13 cellular contexts compared by ENCODE assay signal in genomic region chr2:134257965-134258683, GRCh38. TPM values are rescaled to one million over a fixed set of nuclear protein-coding genes. Genes with fewer than 3 reads are reported as not detected.
A peak's percentile ranks its signal among the peaks of the same experiment; 100 is the strongest.
DNase-seq lines count a peak whose midpoint lies in the region; ATAC-seq and TF ChIP-seq lines count a peak whose summit lies in the region.
"Had no signal": no experiment of that assay in that cellular context is flagged by ENCODE, and none has a peak within 500 bp of the region (broad histone marks: within the 10 kb centered on the region; RNA-seq: fewer than 3 reads in every experiment).

No MANE protein-coding gene starts in this region.

- H2BK15ac ChIP-seq in H9 (ENCODE audit: low read depth, low read length), result no peak overlapping the region

- H2BK12ac ChIP-seq in H9 (ENCODE audit: insufficient read length, low read depth, low read length), result no peak overlapping the region

- H3K27me3 ChIP-seq in neutrophil (no peaks in the 10 kb centered on the region), H9 (ENCODE audit: insufficient read depth, low read length) (no peaks in the 10 kb centered on the region)
- H3K27me3 ChIP-seq: pancreas had no signal

- peaks cover 55 to 62% of the 10 kb centered on the region in 2 experiments for H3K4me1 ChIP-seq in neutrophil (ENCODE audit: control insufficient read depth in 1 of 2, insufficient read depth in 1 of 2, low read depth in 1 of 2, low read length in 1 of 2)
- peaks cover 10% of the 10 kb centered on the region; the same call in 1 of the 2 replicates for H3K4me1 ChIP-seq in H9 (ENCODE audit: insufficient read depth, low read length)

- H3K23me2 ChIP-seq in H9 (ENCODE audit: insufficient read length, low read depth, low read length, poor library complexity, severe bottlenecking), result no peaks in the 10 kb centered on the region

- peak overlapping the region; percentile 26 for H3K4me3 ChIP-seq in Jurkat, Clone E6-1 (ENCODE audit: low read length)
- no peak overlapping the region for H3K4me3 ChIP-seq in neutrophil (ENCODE audit: low read depth in 1 of 2, low read length in 1 of 2)
- H3K4me3 ChIP-seq: GM23248, pancreas had no signal

- no peaks in the 10 kb centered on the region for H3K9me3 Mint-ChIP-seq in activated T-cell treated with anti-CD3 and anti-CD28 coated beads, Interleukin-2, amount 50 U/mL, for 72 hours
- no peaks in the 10 kb centered on the region for H3K9me3 Mint-ChIP-seq in activated naive CD8-positive, alpha-beta T cell treated with anti-CD3 and anti-CD28 coated beads, Interleukin-2, amount 50 U/mL, for 24 hours
- no peaks in the 10 kb centered on the region for H3K9me3 Mint-ChIP-seq in H9

- H4K5ac ChIP-seq in H9 (ENCODE audit: insufficient read length, low read depth, low read length), result no peak overlapping the region

- H3K4ac ChIP-seq in H9 (ENCODE audit: low read depth, low read length), result no peak overlapping the region

- H3K79me2 ChIP-seq in H9 (ENCODE audit: insufficient read depth, low read length), result 0 out of 2 replicates have a peak, but pooled peaks cover 2% of the 10 kb centered on the region

- no peaks in the 10 kb centered on the region for H3K27me3 Mint-ChIP-seq in activated T-cell treated with anti-CD3 and anti-CD28 coated beads, Interleukin-2, amount 50 U/mL, for 72 hours (ENCODE audit: low read depth)
- no peaks in the 10 kb centered on the region for H3K27me3 Mint-ChIP-seq in activated naive CD8-positive, alpha-beta T cell treated with anti-CD3 and anti-CD28 coated beads, Interleukin-2, amount 50 U/mL, for 24 hours
- H3K27me3 Mint-ChIP-seq in H9 (ENCODE audit: low read depth), result no peaks in the 10 kb centered on the region

- no peak overlapping the region for H3K27ac Mint-ChIP-seq in activated T-cell treated with anti-CD3 and anti-CD28 coated beads, Interleukin-2, amount 50 U/mL, for 72 hours
- peak overlapping the region; percentile 70 for H3K27ac Mint-ChIP-seq in activated naive CD8-positive, alpha-beta T cell treated with anti-CD3 and anti-CD28 coated beads, Interleukin-2, amount 50 U/mL, for 24 hours
- H3K27ac Mint-ChIP-seq in H9, result peak overlapping the region in 1 of 3 experiments; percentile 63; a peak in 1 of 7 replicates

- no peak overlapping the region for H3K18ac ChIP-seq in H9 (ENCODE audit: insufficient read length, low read depth, low read length)

- H3K9me3 ChIP-seq in neutrophil, result no peaks in the 10 kb centered on the region
- H3K9me3 ChIP-seq in H9 (ENCODE audit: control insufficient read depth, low read depth, low read length), result no peaks in the 10 kb centered on the region
- H3K9me3 ChIP-seq: pancreas had no signal

- H3K9ac ChIP-seq in H9 (ENCODE audit: extremely low read depth, insufficient read length, low read length), result no peak overlapping the region
- H3K9ac ChIP-seq: GM23248 had no signal

- WGBS in H9 (ENCODE audit: extremely low coverage, insufficient read length, low lambda C conversion rate), result no CpG with 5 or more reads among the region's 7 CpGs

- H3K23ac ChIP-seq in H9 (ENCODE audit: insufficient read length, low read depth, low read length), result no peak overlapping the region

- no peak overlapping the region for H2BK5ac ChIP-seq in H9 (ENCODE audit: insufficient read length, low read length)

- H3K36me3 ChIP-seq in neutrophil, result no peaks in the 10 kb centered on the region
- H3K36me3 ChIP-seq: pancreas had no signal

- H4K20me1 ChIP-seq in H9 (ENCODE audit: control insufficient read depth, insufficient read depth, insufficient read length), result no peaks in the 10 kb centered on the region

- no peak overlapping the region for H3K56ac ChIP-seq in H9 (ENCODE audit: insufficient read length, low read depth, low read length)

- no peak overlapping the region for H2AK5ac ChIP-seq in H9 (ENCODE audit: insufficient read length, low read length)

- H3K27ac ChIP-seq in neutrophil (peak overlapping the region; percentile 77), H9 (ENCODE audit: insufficient read length, low read depth, low read length) (no peak overlapping the region)
- H3K27ac ChIP-seq: GM23248, pancreas had no signal

- no peak overlapping the region for H2AFZ ChIP-seq in H9 (ENCODE audit: low read length)
- H2AFZ ChIP-seq: GM23248 had no signal

- H3K4me1 Mint-ChIP-seq in activated T-cell treated with anti-CD3 and anti-CD28 coated beads, Interleukin-2, amount 50 U/mL, for 72 hours (ENCODE audit: low read depth), result peaks cover 91% of the 10 kb centered on the region
- H3K4me1 Mint-ChIP-seq in activated naive CD8-positive, alpha-beta T cell treated with anti-CD3 and anti-CD28 coated beads, Interleukin-2, amount 50 U/mL, for 24 hours, result peaks cover 91% of the 10 kb centered on the region
- peaks cover 21 to 26% of the 10 kb centered on the region in 2 experiments for H3K4me1 Mint-ChIP-seq in H9

- H3K14ac ChIP-seq in H9 (ENCODE audit: insufficient read depth, low read length), result no peak overlapping the region

- no peak for TF ChIP-seq CTCF in neutrophil (IDR thresholded peaks at IDR 0.05)
- no peak for TF ChIP-seq CTCF in H9 (conservative IDR thresholded peaks at IDR 0.05)

- H4K91ac ChIP-seq in H9 (ENCODE audit: insufficient read length, low read depth, low read length), result no peak overlapping the region

- H3K36me3 Mint-ChIP-seq in activated T-cell treated with anti-CD3 and anti-CD28 coated beads, Interleukin-2, amount 50 U/mL, for 72 hours (ENCODE audit: insufficient read depth in 2 of 2), result peaks cover 2 to 3% of the 10 kb centered on the region in 2 donors
- peaks cover 19% of the 10 kb centered on the region for H3K36me3 Mint-ChIP-seq in activated naive CD8-positive, alpha-beta T cell treated with anti-CD3 and anti-CD28 coated beads, Interleukin-2, amount 50 U/mL, for 24 hours (ENCODE audit: low read depth)
- peaks cover 2 to 15% (median 10%) of the 10 kb centered on the region in 3 experiments; a peak in 5 of 7 replicates for H3K36me3 Mint-ChIP-seq in H9 (ENCODE audit: insufficient read depth in 1 of 3, low read depth in 3 of 3)

- DNase-seq in activated T-cell treated with anti-CD3 and anti-CD28 coated beads, Interleukin-2, amount 50 U/mL, for 72 hours, result no peak
- DNase-seq in activated T-cell treated with anti-CD3 and anti-CD28 coated beads, Interleukin-2, amount 50 U/mL, for 1 hour, result no peak
- DNase-seq in Jurkat, Clone E6-1 (ENCODE audit: low read depth, low spot score), result no peak
- no peak for DNase-seq in activated naive CD8-positive, alpha-beta T cell treated with anti-CD3 and anti-CD28 coated beads, Interleukin-2, amount 50 U/mL, for 24 hours
- DNase-seq in H9, result no peak
- DNase-seq: foreskin fibroblast, GM23248, mesendoderm, NCI-H345, pancreas had no signal

- no peak overlapping the region for H3K4me2 ChIP-seq in H9 (ENCODE audit: insufficient read depth, insufficient read length, low read length)

- H2BK120ac ChIP-seq in H9 (ENCODE audit: low read depth, low read length, poor library complexity, severe bottlenecking), result no peak overlapping the region

- H3K79me1 ChIP-seq in H9 (ENCODE audit: insufficient read depth, low read depth, low read length, poor library complexity, severe bottlenecking), result no peaks in the 10 kb centered on the region

- H4K8ac ChIP-seq in H9 (replicated peaks; ENCODE audit: insufficient read length, low read depth, low read length), result no peak overlapping the region

- peak overlapping the region; percentile 18 to 41 for H3K4me3 Mint-ChIP-seq in activated T-cell treated with anti-CD3 and anti-CD28 coated beads, Interleukin-2, amount 50 U/mL, for 72 hours
- H3K4me3 Mint-ChIP-seq in activated naive CD8-positive, alpha-beta T cell treated with anti-CD3 and anti-CD28 coated beads, Interleukin-2, amount 50 U/mL, for 24 hours, result peak overlapping the region; percentile 27
- H3K4me3 Mint-ChIP-seq in H9, result no peak overlapping the region

- H2BK20ac ChIP-seq in H9 (ENCODE audit: low read depth, low read length, poor library complexity, severe bottlenecking), result no peak overlapping the region

- ATAC-seq in activated T-cell treated with anti-CD3 and anti-CD28 coated beads, Interleukin-2, amount 50 U/mL, for 72 hours (replicated peaks in 1 of 2), result peak in 1 of 2 donors; percentile 41
- ATAC-seq in activated naive CD8-positive, alpha-beta T cell treated with anti-CD3 and anti-CD28 coated beads, Interleukin-2, amount 50 U/mL, for 24 hours, result no peak
- no peak for ATAC-seq in HG02852 (IDR thresholded peaks at IDR 0.05; ENCODE audit: unreplicated experiment)
- no peak for ATAC-seq in GM19452 (IDR thresholded peaks at IDR 0.05; ENCODE audit: unreplicated experiment)
- ATAC-seq: pancreas had no signal

- no peak overlapping the region for H3T11ph ChIP-seq in H9 (ENCODE audit: low read length)

RNA-seq across cellular contexts. Expression of gene MGAT5, which starts 4.3 kb away (rescaled TPM):
- total RNA-seq in activated T-cell treated with anti-CD3 and anti-CD28 coated beads, Interleukin-2, amount 50 U/mL, for 72 hours, result 10 to 100 TPM; 10.9 to 16.2 TPM
- polyA plus RNA-seq in Jurkat, Clone E6-1 (2012; ENCODE audit: insufficient read depth, insufficient read length), result 12.4 TPM
- total RNA-seq in H9 (2021), result 25.7 and 31.6 TPM in 2 replicates

Comparison
In these comparisons a context has a peak if more than half of its experiments do, and no peak if none do; other contexts are left out.
1. H3K4me3 Mint-ChIP-seq: peak in activated T-cell treated with anti-CD3 and anti-CD28 coated beads, Interleukin-2, amount 50 U/mL, for 72 hours (2 of 2) and activated naive CD8-positive, alpha-beta T cell treated with anti-CD3 and anti-CD28 coated beads, Interleukin-2, amount 50 U/mL, for 24 hours (single experiment); none in H9 (0 of 2).